Comparison of ENCODE assay signal across 21 cellular contexts in genomic region chr12:119288559-119288958, GRCh38. TPM values are rescaled to one million over a fixed set of nuclear protein-coding genes. Genes with fewer than 3 reads are reported as not detected.
DNase-seq lines count a peak whose midpoint lies in the region; ATAC-seq and TF ChIP-seq lines count a peak whose summit lies in the region.
"Had no signal": no experiment of that assay in that cellular context is flagged by ENCODE, and none has a peak within 500 bp of the region (broad histone marks: within the 10 kb centered on the region; RNA-seq: fewer than 3 reads in every experiment).

No MANE protein-coding gene starts in this region.

- CTCF ChIA-PET in SK-N-SH (lab: Yijun Ruan, JAX) = interaction anchor here (1.3 kb wide), 1 partner anchor 125 kb away, joined by 8 read pairs; no protein-coding TSS in a partner anchor

- H3K27me3 ChIP-seq in SK-N-SH (ENCODE audit: insufficient read depth) (no peaks in the 10 kb centered on the region), neuronal stem cell (ENCODE audit: control insufficient read depth in 3 of 3, insufficient read depth in 3 of 3, low read depth in 1 of 3, low read length in 3 of 3) (no peaks in the 10 kb centered on the region)
- H3K27me3 ChIP-seq: SJSA1 had no signal

- no peak overlapping the region for H4K8ac ChIP-seq in neuronal stem cell (ENCODE audit: low read depth, low read length)

- H3K79me1 ChIP-seq in neuronal stem cell (ENCODE audit: low read depth, low read length) = no peaks in the 10 kb centered on the region

- peak in 1 of 2 experiments; percentile 78; a peak in 2 of 4 replicates for TF ChIP-seq EP300 in SK-N-SH (IDR thresholded peaks at IDR 0.05; ENCODE audit: borderline replicate concordance in 1 of 2, low read depth in 1 of 2, low read length in 1 of 2)

- H4K91ac ChIP-seq in neuronal stem cell (ENCODE audit: low read depth, low read length, poor library complexity) = no peak overlapping the region

- H3K14ac ChIP-seq in neuronal stem cell (ENCODE audit: low read length) = no peak overlapping the region

- POLR2A ChIA-PET in SK-N-SH (lab: Yijun Ruan, JAX) = no interaction called here

- H3K27ac ChIP-seq in SK-N-SH (ENCODE audit: low read depth in 2 of 2, low read length in 1 of 2) (peak overlapping the region in 1 of 2 experiments; percentile 97; a peak in 2 of 4 replicates), neuronal stem cell (replicated peaks; ENCODE audit: low read length) (no peak overlapping the region)
- H3K27ac ChIP-seq: HL-60, RWPE1, SJSA1 had no signal

- H3K4me1 ChIP-seq in SK-N-SH (ENCODE audit: control insufficient read depth in 1 of 2, insufficient read depth in 2 of 2, low read depth in 1 of 2, low read length in 1 of 2) (peaks cover 0 to 28% of the 10 kb centered on the region in 2 experiments; a peak in 1 of 4 replicates), neuronal stem cell (ENCODE audit: control insufficient read depth in 2 of 2, insufficient read depth in 1 of 2, low read depth in 1 of 2, low read length in 2 of 2) (peaks cover 0 to 23% of the 10 kb centered on the region in 2 donors), mucosa of descending colon (ENCODE audit: low read depth) (no peaks in the 10 kb centered on the region)
- H3K4me1 ChIP-seq: SJSA1 had no signal

- no peak for TF ChIP-seq CTCF in SK-N-SH (IDR thresholded peaks at IDR 0.05)
- no peak for TF ChIP-seq CTCF in mucosa of descending colon (IDR thresholded peaks at IDR 0.05)

- H3F3A ChIP-seq in SK-N-SH (replicated peaks; ENCODE audit: insufficient read depth) = no peaks in the 10 kb centered on the region

- no peak overlapping the region for H3K4ac ChIP-seq in neuronal stem cell (ENCODE audit: low read length)

- no peak overlapping the region for H2BK5ac ChIP-seq in neuronal stem cell (ENCODE audit: low read length)

- 5% methylated on average over 11 of the region's 11 CpGs for WGBS in SK-N-SH (ENCODE audit: low lambda C conversion rate)
- WGBS in neuronal stem cell (ENCODE audit: extremely low coverage in 2 of 2, insufficient read length in 2 of 2, insufficient replicate concordance in 1 of 2), 2 donors = no CpG with 5 or more reads among the region's 11 CpGs

- no peaks in the 10 kb centered on the region for H4K20me1 ChIP-seq in SK-N-SH (ENCODE audit: insufficient read depth)

- H3K36me3 ChIP-seq in SK-N-SH (replicated peaks in 1 of 2; ENCODE audit: control insufficient read depth in 1 of 2, insufficient read depth in 2 of 2, low read length in 1 of 2) (no peaks in the 10 kb centered on the region), neuronal stem cell (replicated peaks in 1 of 2; ENCODE audit: control insufficient read depth in 2 of 2, insufficient read depth in 2 of 2, low read length in 2 of 2) (no peaks in the 10 kb centered on the region), mucosa of descending colon (ENCODE audit: low read depth) (no peaks in the 10 kb centered on the region)
- H3K36me3 ChIP-seq: SJSA1 had no signal

- DNase-seq in NCI-H2107 treated with DMSO at 0.1 percent for 48 hours (lab: John Stamatoyannopoulos, UW; ENCODE audit: unreplicated experiment) (peak; percentile 18), NCI-H2107 (lab: John Stamatoyannopoulos, UW) (no peak), NCI-H1930 (lab: John Stamatoyannopoulos, UW) (peak; percentile 44 to 63), SK-N-SH (peak; percentile 78), neuronal stem cell (ENCODE audit: low spot score) (no peak), mucosa of descending colon (no peak)
- no peak for DNase-seq in activated CD8-positive, alpha-beta memory T cell treated with anti-CD3 and anti-CD28 coated beads, Interleukin-2, amount 50 U/mL, for 4 hours
- DNase-seq in stimulated activated CD4-positive, alpha-beta T cell treated with anti-CD3 and anti-CD28 coated beads, Interleukin-4, amount 100 ng/mL, for 1 hour = no peak
- DNase-seq: C1 segment of cervical spinal cord, GF-D8, NCI-H1417, NCI-H510A, PC-3, T-helper 1 cell had no signal

- no peak for ATAC-seq in mucosa of descending colon
- ATAC-seq: GM23338, PC-3 had no signal

- H2AFZ ChIP-seq in SK-N-SH (ENCODE audit: low read depth) (no peak overlapping the region), neuronal stem cell (ENCODE audit: low read length) (no peak overlapping the region)
- H2AFZ ChIP-seq: GM23338 had no signal

- no peak overlapping the region for H3K4me2 ChIP-seq in SK-N-SH
- H3K4me2 ChIP-seq in neuronal stem cell (ENCODE audit: insufficient read depth, low read length, poor library complexity, severe bottlenecking) = no peak overlapping the region
- H3K4me2 ChIP-seq: GM23338 had no signal

- H3K23ac ChIP-seq in neuronal stem cell (ENCODE audit: low read depth, low read length, poor library complexity) = no peak overlapping the region

- no peaks in the 10 kb centered on the region for H3K9me2 ChIP-seq in SK-N-SH

- H3K9me3 ChIP-seq in SK-N-SH (no peaks in the 10 kb centered on the region), neuronal stem cell (replicated peaks in 1 of 2; ENCODE audit: control insufficient read depth in 2 of 2, insufficient read depth in 1 of 2, low read depth in 1 of 2, low read length in 2 of 2) (no peaks in the 10 kb centered on the region), mucosa of descending colon (no peaks in the 10 kb centered on the region)
- H3K9me3 ChIP-seq: SJSA1 had no signal

- intact Hi-C loops in mucosa of descending colon (cut with DNase I, micrococcal nuclease) = no loop called here

- H3K18ac ChIP-seq in neuronal stem cell (ENCODE audit: low read length) = peak overlapping the region; percentile 66

- H2BK12ac ChIP-seq in neuronal stem cell (ENCODE audit: low read length) = no peak overlapping the region

- H3K4me3 ChIP-seq in SK-N-SH (ENCODE audit: low read depth in 2 of 2, low read length in 1 of 2) = no peak overlapping the region
- no peak overlapping the region for H3K4me3 ChIP-seq in neuronal stem cell (ENCODE audit: low read length in 2 of 2)
- no peak overlapping the region for H3K4me3 ChIP-seq in mucosa of descending colon
- H3K4me3 ChIP-seq: GM23338, SJSA1 had no signal

- peak; percentile 24; the same call in 1 of the 2 replicates for TF ChIP-seq RAD21 in SK-N-SH (IDR thresholded peaks at IDR 0.05; ENCODE audit: low read length)

- H3K9ac ChIP-seq in SK-N-SH (no peak overlapping the region), neuronal stem cell (ENCODE audit: low read depth, low read length, poor library complexity) (no peak overlapping the region)

- H2BK120ac ChIP-seq in neuronal stem cell (ENCODE audit: low read depth, low read length) = no peak overlapping the region

- no peak overlapping the region for H2BK15ac ChIP-seq in neuronal stem cell (ENCODE audit: low read length)

- H2AK5ac ChIP-seq in neuronal stem cell (ENCODE audit: low read depth, low read length) = no peak overlapping the region

- no peaks in the 10 kb centered on the region for H3K79me2 ChIP-seq in SK-N-SH (ENCODE audit: insufficient read depth)

TF ChIP-seq in SK-N-SH, 30 proteins besides CTCF, POLR2A, EP300 and RAD21:
- TF ChIP-seq RCOR1 (IDR thresholded peaks at IDR 0.05; ENCODE audit: low read length) (peak; percentile 77), IRF3 (IDR thresholded peaks at IDR 0.05; ENCODE audit: low read depth, low read length) (no peak), SIN3A (IDR thresholded peaks at IDR 0.05; ENCODE audit: borderline replicate concordance, low read depth, low read length) (no peak), RFX5 (IDR thresholded peaks at IDR 0.05; ENCODE audit: low read length) (no peak), USF1 (IDR thresholded peaks at IDR 0.05; ENCODE audit: borderline replicate concordance, low read depth) (no peak), FOSL2 (IDR thresholded peaks at IDR 0.05; ENCODE audit: borderline replicate concordance, low read depth) (no peak), NRF1 (IDR thresholded peaks at IDR 0.05; ENCODE audit: low read depth, low read length) (no peak), TCF12 (IDR thresholded peaks at IDR 0.05) (no peak), JUND (IDR thresholded peaks at IDR 0.05) (no peak), MEF2A (IDR thresholded peaks at IDR 0.05; ENCODE audit: borderline replicate concordance, low read depth) (no peak), FOXJ3 (CRISPR knock-in tag; IDR thresholded peaks at IDR 0.05) (peak; percentile 46; the same call in 1 of the 2 replicates), MXI1 (IDR thresholded peaks at IDR 0.05; ENCODE audit: low read depth, low read length) (peak; percentile 98)

RNA-seq across cellular contexts. Expression of gene CCDC60, which starts 46.0 kb away (rescaled TPM):
- polyA plus RNA-seq in SK-N-SH (2012; rRNA removed) = not detected in 2 replicates
- polyA plus RNA-seq in SK-N-SH (2012; cell fraction: cytosol; rRNA removed) = not detected in 2 replicates
- polyA plus RNA-seq in SK-N-SH (2012; cell fraction: nucleus; rRNA removed) = not detected in 2 replicates
- polyA plus RNA-seq in neuronal stem cell (2013, experiment 1 of 2) = 1.0 TPM
- polyA plus RNA-seq in neuronal stem cell (2013, experiment 2 of 2) = 0.90 TPM
- total RNA-seq in mucosa of descending colon = 1 to 10 TPM; 2.2 to 3.5 (median 2.9) TPM
- total RNA-seq: A172, Daoy, GM23338, LHCN-M2, PC-3, SJSA1 had no signal

Comparison
In these comparisons a context has a peak if more than half of its experiments do, and no peak if none do; other contexts are left out.
1. DNase-seq: peak in NCI-H2107 treated with DMSO at 0.1 percent for 48 hours (single experiment), NCI-H1930 (2 of 2) and SK-N-SH (single experiment); none in NCI-H2107 (single experiment), neuronal stem cell (single experiment), activated CD8-positive, alpha-beta memory T cell treated with anti-CD3 and anti-CD28 coated beads, Interleukin-2, amount 50 U/mL, for 4 hours (single experiment), stimulated activated CD4-positive, alpha-beta T cell treated with anti-CD3 and anti-CD28 coated beads, Interleukin-4, amount 100 ng/mL, for 1 hour (single experiment) and mucosa of descending colon (0 of 3).